ENCODE assay signal across 8 cellular contexts in genomic region chr2:21026479-21027282, GRCh38. TPM values are rescaled to one million over a fixed set of nuclear protein-coding genes. Genes with fewer than 3 reads are reported as not detected.
"Had no signal": no experiment of that assay in that cellular context is flagged by ENCODE, and none has a peak within 500 bp of the region (broad histone marks: within the 10 kb centered on the region; RNA-seq: fewer than 3 reads in every experiment).

No MANE protein-coding gene starts in this region.

- DNase-seq: GM23248, GOT3, HFFc6, IMR-90 had no signal

- H3K4me3 ChIP-seq: GM23248, HAP-1, K562 had no signal

- H2AFZ ChIP-seq: GM23248 had no signal

- H3K36me3 ChIP-seq: HAP-1 had no signal

- H3K9me3 ChIP-seq: HAP-1 had no signal

- H3K9ac ChIP-seq: GM23248 had no signal

- H3K27ac ChIP-seq: GM23248, HL-60 had no signal

RNA-seq across cellular contexts. Expression of gene APOB, which starts 17.2 kb away (rescaled TPM):
- total RNA-seq: GM23248, H4, HFFc6 had no signal
- polyA plus RNA-seq: GM23248, IMR-90, K562 had no signal
